ENCODE assay signal across 11 cellular contexts in the genomic region with DNA sequence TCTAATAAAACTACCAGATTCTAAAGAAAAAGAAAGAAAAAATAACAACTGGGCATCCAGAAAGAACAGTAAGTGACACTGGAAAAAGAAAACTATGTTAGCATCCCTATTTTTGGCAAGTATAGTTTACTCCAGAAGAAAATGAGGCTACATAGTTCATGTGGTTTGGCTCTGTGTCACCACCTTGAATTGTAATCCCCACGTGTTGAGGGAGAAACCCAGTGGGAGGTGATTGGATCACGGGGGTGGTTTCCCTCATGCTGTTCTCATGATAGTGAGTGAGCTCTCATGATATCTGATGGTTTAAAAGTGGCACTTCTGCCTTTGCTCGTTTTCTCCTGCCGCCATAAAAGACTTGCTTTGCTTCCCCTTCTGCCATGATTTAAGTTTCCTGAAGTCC.
DNase-seq lines count a peak whose midpoint lies in the region; ATAC-seq, FAIRE-seq and TF ChIP-seq lines count a peak whose summit lies in the region.
"Had no signal": no experiment of that assay in that cellular context is flagged by ENCODE, and none has a peak within 500 bp of the region (broad histone marks: within the 10 kb centered on the region; RNA-seq: fewer than 3 reads in every experiment).

No MANE protein-coding gene starts in this region.

- no peak overlapping the region for H3K56ac ChIP-seq in H1 (replicated peaks; ENCODE audit: insufficient read length, low read depth, low read length)

- no peak overlapping the region for H4K5ac ChIP-seq in H1 (ENCODE audit: insufficient read length, low read depth, low read length)

- no peak overlapping the region for H3K4me3 ChIP-seq in H1 (ENCODE audit: extremely low read depth in 1 of 4, insufficient read depth in 2 of 4, low read depth in 3 of 4, low read length in 4 of 4)
- H3K4me3 ChIP-seq: heart left ventricle had no signal

- no peak for TF ChIP-seq EP300 in H1 (IDR thresholded peaks at IDR 0.05; ENCODE audit: borderline replicate concordance in 1 of 2, low read depth in 2 of 2, low read length in 2 of 2)

- ATAC-seq in HG03520 (IDR thresholded peaks at IDR 0.05; ENCODE audit: unreplicated experiment), result peak; percentile 79
- ATAC-seq in stimulated activated naive CD8-positive, alpha-beta T cell treated with anti-CD3 and anti-CD28 coated beads, Interleukin-15, Interleukin-2, amounts not matched to agents 100 U/mL and 50 U/mL, for 24 hours, result no peak

- no peak for FAIRE-seq in H1 (lab: Jason Lieb, UNC)

- H3K9me3 ChIP-seq in H1 (ENCODE audit: insufficient read depth in 2 of 2, low read depth in 1 of 2, low read length in 1 of 2), result no peaks in the 10 kb centered on the region

- no peaks in the 10 kb centered on the region for H3K36me3 Mint-ChIP-seq in activated naive CD4-positive, alpha-beta T cell treated with anti-CD3 and anti-CD28 coated beads, Interleukin-2, amount 10 ng/mL, durations not matched to agents 7 days and 5 days
- H3K36me3 Mint-ChIP-seq in endothelial cell (ENCODE audit: low read depth, unreplicated experiment), result no peaks in the 10 kb centered on the region

- H3K4me2 ChIP-seq in H1 (ENCODE audit: insufficient read depth in 1 of 2, low read depth in 2 of 2, low read length in 2 of 2), result no peak overlapping the region

- H3K4me3 Mint-ChIP-seq in activated naive CD4-positive, alpha-beta T cell treated with anti-CD3 and anti-CD28 coated beads, Interleukin-2, amount 10 ng/mL, durations not matched to agents 7 days and 5 days, result no peak overlapping the region
- H3K4me3 Mint-ChIP-seq in endothelial cell (ENCODE audit: unreplicated experiment), result no peak overlapping the region
- H3K4me3 Mint-ChIP-seq: CD4-positive, alpha-beta T cell had no signal

- H3K27me3 Mint-ChIP-seq in activated naive CD4-positive, alpha-beta T cell treated with anti-CD3 and anti-CD28 coated beads, Interleukin-2, amount 10 ng/mL, durations not matched to agents 7 days and 5 days, result no peaks in the 10 kb centered on the region
- no peaks in the 10 kb centered on the region for H3K27me3 Mint-ChIP-seq in endothelial cell (ENCODE audit: unreplicated experiment)
- H3K27me3 Mint-ChIP-seq: CD4-positive, alpha-beta T cell had no signal

- H3K79me2 ChIP-seq in H1 (ENCODE audit: control insufficient read depth in 1 of 2, insufficient read depth in 2 of 2, low read length in 2 of 2), result no peaks in the 10 kb centered on the region

- H3K27ac Mint-ChIP-seq in activated naive CD4-positive, alpha-beta T cell treated with anti-CD3 and anti-CD28 coated beads, Interleukin-2, amount 10 ng/mL, durations not matched to agents 7 days and 5 days, result no peak overlapping the region
- H3K27ac Mint-ChIP-seq in endothelial cell (ENCODE audit: unreplicated experiment), result no peak overlapping the region
- H3K27ac Mint-ChIP-seq: CD4-positive, alpha-beta T cell had no signal

- H3K36me3 ChIP-seq in H1 (ENCODE audit: control insufficient read depth in 2 of 4, insufficient read depth in 4 of 4, low read length in 3 of 4), result no peaks in the 10 kb centered on the region
- H3K36me3 ChIP-seq: heart left ventricle had no signal

- no peak overlapping the region for H3K27ac ChIP-seq in H1 (ENCODE audit: low read depth, low read length)
- H3K27ac ChIP-seq: heart left ventricle had no signal

- H2BK20ac ChIP-seq in H1 (ENCODE audit: low read length), result no peak overlapping the region

- H2BK120ac ChIP-seq in H1 (replicated peaks; ENCODE audit: low read depth, low read length), result no peak overlapping the region

- peak overlapping the region; percentile 77 for H2AFZ ChIP-seq in H1 (ENCODE audit: low read length)

- H2BK5ac ChIP-seq in H1 (ENCODE audit: low read depth, low read length), result no peak overlapping the region

- CTCF ChIA-PET in activated naive CD4-positive, alpha-beta T cell treated with anti-CD3 and anti-CD28 coated beads, Interleukin-2, amount 10 ng/mL, durations not matched to agents 7 days and 5 days (lab: Charles Lee), result no interaction called here
- CTCF ChIA-PET in H1 (lab: Charles Lee; ENCODE audit: partially characterized antibody), result no interaction called here

- no peaks in the 10 kb centered on the region for H3K23me2 ChIP-seq in H1 (ENCODE audit: low read depth, low read length)

- H2BK12ac ChIP-seq in H1 (ENCODE audit: low read depth, low read length), result no peak overlapping the region

- H3K79me1 ChIP-seq in H1 (ENCODE audit: low read depth, low read length), result no peaks in the 10 kb centered on the region

- no peak overlapping the region for H3K9ac ChIP-seq in H1 (replicated peaks in 1 of 4; ENCODE audit: extremely low read depth in 1 of 4, low read depth in 3 of 4, low read length in 3 of 4)

- TF ChIP-seq CTCF in H1 (IDR thresholded peaks at IDR 0.05; ENCODE audit: control extremely low read depth in 1 of 3, insufficient read depth in 1 of 3, low read depth in 1 of 3, low read length in 3 of 3) (no peak), endothelial cell (IDR thresholded peaks at IDR 0.05; ENCODE audit: unreplicated experiment) (no peak)

- no peaks in the 10 kb centered on the region for H4K20me1 ChIP-seq in H1 (replicated peaks in 1 of 2; ENCODE audit: control insufficient read depth in 1 of 2, insufficient read depth in 2 of 2, low read length in 2 of 2)

- H3K18ac ChIP-seq in H1 (ENCODE audit: extremely low read depth, low read length), result no peak overlapping the region

- WGBS in H1 (ENCODE audit: extremely low coverage in 1 of 2, insufficient coverage in 1 of 2, insufficient read length in 1 of 2, insufficient replicate concordance in 2 of 2, low coverage in 1 of 2, low lambda C conversion rate in 2 of 2, missing lambda C conversion rate in 1 of 2), 2 experiments, result 72% methylated on average over 4 of the region's 4 CpGs; no CpG with 5 or more reads in 1 of the 2 experiments

- H3K27me3 ChIP-seq in H1 (replicated peaks in 1 of 4; ENCODE audit: control insufficient read depth in 3 of 4, extremely low read depth in 1 of 4, insufficient read depth in 3 of 4, low read length in 3 of 4), result no peaks in the 10 kb centered on the region
- H3K27me3 ChIP-seq: heart left ventricle had no signal

- H2AK5ac ChIP-seq in H1 (ENCODE audit: low read depth, low read length), result no peak overlapping the region

- H3K23ac ChIP-seq in H1 (ENCODE audit: insufficient read length), result no peak overlapping the region

- TF ChIP-seq POLR2A in H1 (IDR thresholded peaks at IDR 0.05; ENCODE audit: control extremely low read depth in 1 of 2, low read depth in 2 of 2, low read length in 2 of 2), result no peak

- no peak overlapping the region for H2BK15ac ChIP-seq in H1 (ENCODE audit: low read length)

- POLR2A ChIA-PET in H1 (lab: Charles Lee; ENCODE audit: partially characterized antibody), result no interaction called here

- peak; percentile 28 for DNase-seq in activated naive CD4-positive, alpha-beta T cell treated with Interleukin-2 at 50 U/mL for 16 hours
- no peak for DNase-seq in activated naive CD4-positive, alpha-beta T cell treated with anti-CD3 and anti-CD28 coated beads, Interleukin-2, amount 10 ng/mL, durations not matched to agents 7 days and 5 days
- DNase-seq in H1 (ENCODE audit: low read depth in 1 of 2, low spot score in 2 of 2) (no peak), epidermal melanocyte (ENCODE audit: insufficient read length, low spot score) (no peak), Ammon's horn (ENCODE audit: low spot score) (no peak), endothelial cell (ENCODE audit: low spot score) (no peak)
- peak; percentile 5 for DNase-seq in stimulated activated naive CD8-positive, alpha-beta T cell treated with anti-CD3 and anti-CD28 coated beads, Interleukin-15, Interleukin-2, amounts not matched to agents 100 U/mL and 50 U/mL, for 24 hours
- DNase-seq: CD4-positive, alpha-beta T cell; heart left ventricle; occipital lobe had no signal

- no peaks in the 10 kb centered on the region for H3K4me1 Mint-ChIP-seq in activated naive CD4-positive, alpha-beta T cell treated with anti-CD3 and anti-CD28 coated beads, Interleukin-2, amount 10 ng/mL, durations not matched to agents 7 days and 5 days
- no peaks in the 10 kb centered on the region for H3K4me1 Mint-ChIP-seq in endothelial cell (ENCODE audit: unreplicated experiment)

- no peaks in the 10 kb centered on the region for H3K9me3 Mint-ChIP-seq in activated naive CD4-positive, alpha-beta T cell treated with anti-CD3 and anti-CD28 coated beads, Interleukin-2, amount 10 ng/mL, durations not matched to agents 7 days and 5 days
- no peaks in the 10 kb centered on the region for H3K9me3 Mint-ChIP-seq in endothelial cell (ENCODE audit: unreplicated experiment)
- H3K9me3 Mint-ChIP-seq: CD4-positive, alpha-beta T cell had no signal

- no peaks in the 10 kb centered on the region for H3K4me1 ChIP-seq in H1 (replicated peaks in 1 of 4; ENCODE audit: control insufficient read depth in 3 of 4, insufficient read depth in 4 of 4, low read length in 3 of 4)

- no peak overlapping the region for H4K8ac ChIP-seq in H1 (ENCODE audit: extremely low read depth, insufficient read depth, low read length)

- TF ChIP-seq RAD21 in H1 (IDR thresholded peaks at IDR 0.05 in 1 of 2, conservative IDR thresholded peaks at IDR 0.05 in 1 of 2; ENCODE audit: low read depth in 2 of 2, low read length in 2 of 2), result no peak

- H4K91ac ChIP-seq in H1 (replicated peaks; ENCODE audit: insufficient read length, low read length), result no peak overlapping the region

- H3K4ac ChIP-seq in H1 (replicated peaks; ENCODE audit: insufficient read length, low read depth, low read length), result no peak overlapping the region

- H3K14ac ChIP-seq in H1 (ENCODE audit: insufficient read length), result no peak overlapping the region

TF ChIP-seq in H1, 55 proteins besides CTCF, POLR2A, EP300 and RAD21:
- TF ChIP-seq HDAC2 (IDR thresholded peaks at IDR 0.05; ENCODE audit: borderline replicate concordance in 1 of 2, low read depth in 2 of 2, low read length in 2 of 2) (no peak), GTF2F1 (IDR thresholded peaks at IDR 0.05; ENCODE audit: borderline replicate concordance, low read depth, low read length) (no peak)

Comparison
In these comparisons a context has a peak if more than half of its experiments do, and no peak if none do; other contexts are left out.
1. DNase-seq: peak in activated naive CD4-positive, alpha-beta T cell treated with Interleukin-2 at 50 U/mL for 16 hours (single experiment) and stimulated activated naive CD8-positive, alpha-beta T cell treated with anti-CD3 and anti-CD28 coated beads, Interleukin-15, Interleukin-2, amounts not matched to agents 100 U/mL and 50 U/mL, for 24 hours (single experiment); none in activated naive CD4-positive, alpha-beta T cell treated with anti-CD3 and anti-CD28 coated beads, Interleukin-2, amount 10 ng/mL, durations not matched to agents 7 days and 5 days (single experiment), H1 (0 of 2), epidermal melanocyte (single experiment), Ammon's horn (single experiment) and endothelial cell (single experiment).